ENCODE assay signal across 1 cellular context in genomic region chr17:28969706-28970393, GRCh38.
A peak's percentile ranks its signal among the peaks of the same experiment; 100 is the strongest.
TF ChIP-seq lines count a peak whose summit lies in the region.

No MANE protein-coding gene starts in this region.

TF ChIP-seq in HepG2, 621 proteins besides CTCF, POLR2A, EP300 and RAD21 (continued from another document and continues in another):
- TF ChIP-seq HOXA9 (CRISPR knock-in tag; IDR thresholded peaks at IDR 0.05; ENCODE audit: borderline replicate concordance) = no peak
- no peak for TF ChIP-seq RBAK (CRISPR knock-in tag; IDR thresholded peaks at IDR 0.05)
- no peak for TF ChIP-seq ZNF296 (CRISPR knock-in tag; conservative IDR thresholded peaks at IDR 0.05)
- TF ChIP-seq SP2 (CRISPR knock-in tag; IDR thresholded peaks at IDR 0.05) = no peak
- no peak for TF ChIP-seq BATF2 (CRISPR knock-in tag; IDR thresholded peaks at IDR 0.05)
- no peak for TF ChIP-seq PREB (CRISPR knock-in tag; IDR thresholded peaks at IDR 0.05)
- 0 out of 2 replicates have a peak, but pooled peaks have one; percentile 38 for TF ChIP-seq HBP1 (CRISPR knock-in tag; IDR thresholded peaks at IDR 0.05; ENCODE audit: low read depth)
- no peak for TF ChIP-seq ZBTB42 (CRISPR knock-in tag; IDR thresholded peaks at IDR 0.05)
- no peak for TF ChIP-seq ESRRA (CRISPR knock-in tag; IDR thresholded peaks at IDR 0.05; ENCODE audit: low read depth)
- TF ChIP-seq NFKB2 (CRISPR knock-in tag; IDR thresholded peaks at IDR 0.05; ENCODE audit: borderline replicate concordance) = no peak
- TF ChIP-seq THYN1 (CRISPR knock-in tag; IDR thresholded peaks at IDR 0.05; ENCODE audit: borderline replicate concordance, low read depth) = no peak
- no peak for TF ChIP-seq FIP1L1 (IDR thresholded peaks at IDR 0.05; ENCODE audit: borderline replicate concordance, insufficient read depth, low read depth, low read length)
- TF ChIP-seq SP1 (IDR thresholded peaks at IDR 0.05) = no peak
- no peak for TF ChIP-seq SP1 (CRISPR knock-in tag; IDR thresholded peaks at IDR 0.05)
- TF ChIP-seq TGIF2 (CRISPR knock-in tag; IDR thresholded peaks at IDR 0.05) = no peak
- no peak for TF ChIP-seq NR1H2 (CRISPR knock-in tag; IDR thresholded peaks at IDR 0.05; ENCODE audit: borderline replicate concordance, low read depth)
- no peak for TF ChIP-seq PRPF4 (IDR thresholded peaks at IDR 0.05; ENCODE audit: low read depth, low read length, poor library complexity, severe bottlenecking)
- TF ChIP-seq DPF2 (CRISPR knock-in tag; IDR thresholded peaks at IDR 0.05; ENCODE audit: borderline replicate concordance, low read depth) = no peak
- 0 out of 2 replicates have a peak, but pooled peaks have one; percentile 23 for TF ChIP-seq ZMYM2 (CRISPR knock-in tag; IDR thresholded peaks at IDR 0.05)
- TF ChIP-seq HIVEP1 (CRISPR knock-in tag; IDR thresholded peaks at IDR 0.05) = no peak
- no peak for TF ChIP-seq JUN (CRISPR knock-in tag; IDR thresholded peaks at IDR 0.05)
- no peak for TF ChIP-seq SIN3B (IDR thresholded peaks at IDR 0.05; ENCODE audit: low read length)
- peak; percentile 52; the same call in 1 of the 2 replicates for TF ChIP-seq TFAP4 (IDR thresholded peaks at IDR 0.05; ENCODE audit: borderline replicate concordance, low read depth)
- no peak for TF ChIP-seq MAFK (conservative IDR thresholded peaks at IDR 0.05 in 1 of 2, IDR thresholded peaks at IDR 0.05 in 1 of 2; ENCODE audit: low read length in 2 of 2)
- TF ChIP-seq HDAC1 (CRISPR knock-in tag; IDR thresholded peaks at IDR 0.05) = 0 out of 2 replicates have a peak, but pooled peaks have one; percentile 8
- TF ChIP-seq ELF4 (CRISPR knock-in tag; IDR thresholded peaks at IDR 0.05; ENCODE audit: borderline replicate concordance) = no peak
- no peak for TF ChIP-seq TSC22D2 (CRISPR knock-in tag; IDR thresholded peaks at IDR 0.05; ENCODE audit: borderline replicate concordance)
- no peak for TF ChIP-seq KLF6 (CRISPR knock-in tag; IDR thresholded peaks at IDR 0.05)
- TF ChIP-seq PHF8 (CRISPR knock-in tag; IDR thresholded peaks at IDR 0.05) = no peak
- TF ChIP-seq ZNF646 (CRISPR knock-in tag; IDR thresholded peaks at IDR 0.05) = no peak
- 0 out of 2 replicates have a peak, but pooled peaks have one; percentile 20 for TF ChIP-seq ZBTB33 (CRISPR knock-in tag; IDR thresholded peaks at IDR 0.05)
- TF ChIP-seq ZNF335 (CRISPR knock-in tag; IDR thresholded peaks at IDR 0.05) = no peak
- no peak for TF ChIP-seq ZNF782 (CRISPR knock-in tag; IDR thresholded peaks at IDR 0.05; ENCODE audit: borderline replicate concordance)
- 0 out of 2 replicates have a peak, but pooled peaks have one; percentile 8 for TF ChIP-seq PATZ1 (CRISPR knock-in tag; IDR thresholded peaks at IDR 0.05)
- no peak for TF ChIP-seq ZNF781 (CRISPR knock-in tag; IDR thresholded peaks at IDR 0.05; ENCODE audit: borderline replicate concordance, not compliant biosample characterization)
- TF ChIP-seq ATAD3A (CRISPR knock-in tag; IDR thresholded peaks at IDR 0.05) = no peak
- TF ChIP-seq GABPA (IDR thresholded peaks at IDR 0.05; ENCODE audit: low read depth, low read length) = no peak
- peak; percentile 51; the same call in 1 of the 2 replicates for TF ChIP-seq GABPA (CRISPR knock-in tag; IDR thresholded peaks at IDR 0.05; ENCODE audit: low read depth)
- no peak for TF ChIP-seq MYNN (CRISPR knock-in tag; IDR thresholded peaks at IDR 0.05; ENCODE audit: low read depth)
- no peak for TF ChIP-seq POLR2G (IDR thresholded peaks at IDR 0.05; ENCODE audit: low read depth, low read length)
- no peak for TF ChIP-seq PCBP1 (IDR thresholded peaks at IDR 0.05; ENCODE audit: borderline replicate concordance, low read depth, low read length)
- TF ChIP-seq MED1 (CRISPR knock-in tag; IDR thresholded peaks at IDR 0.05) = peak; percentile 26; the same call in 1 of the 2 replicates
- no peak for TF ChIP-seq GRHL1 (CRISPR knock-in tag; conservative IDR thresholded peaks at IDR 0.05)
- no peak for TF ChIP-seq SMARCC2 (IDR thresholded peaks at IDR 0.05)
- no peak for TF ChIP-seq KDM6A (CRISPR knock-in tag; IDR thresholded peaks at IDR 0.05; ENCODE audit: low read depth)
- TF ChIP-seq FOXA3 (CRISPR knock-in tag; IDR thresholded peaks at IDR 0.05) = 0 out of 2 replicates have a peak, but pooled peaks have one; percentile 12
